17 cellular contexts compared by ENCODE assay signal in the genomic region with DNA sequence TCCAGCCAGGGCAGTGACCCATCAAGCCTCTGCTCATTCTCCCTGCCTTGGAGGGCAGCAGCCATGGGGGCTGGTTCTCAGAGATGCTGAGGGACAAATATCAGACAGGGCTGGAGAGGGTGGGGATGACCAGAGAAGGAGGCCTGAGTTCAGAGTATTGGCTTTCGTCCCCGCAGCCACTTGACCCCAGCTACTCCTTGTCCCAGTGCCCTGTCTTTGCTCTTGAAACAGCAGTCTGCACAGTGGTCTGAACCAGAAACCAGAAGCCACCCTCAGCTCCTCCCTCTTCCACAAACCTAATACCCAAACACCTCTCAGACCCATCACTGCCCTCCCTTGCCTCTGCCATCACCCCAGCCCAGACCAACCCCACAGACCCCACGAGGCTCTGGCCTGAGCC. TPM values are rescaled to one million over a fixed set of nuclear protein-coding genes. Genes with fewer than 3 reads are reported as not detected.
DNase-seq lines count a peak whose midpoint lies in the region; ATAC-seq and TF ChIP-seq lines count a peak whose summit lies in the region.
"Had no signal": no experiment of that assay in that cellular context is flagged by ENCODE, and none has a peak within 500 bp of the region (broad histone marks: within the 10 kb centered on the region; RNA-seq: fewer than 3 reads in every experiment).

No MANE protein-coding gene starts in this region.

- H3K4me3 Mint-ChIP-seq in natural killer cell treated with Interleukin-12 subunit alpha and Interleukin-12 subunit beta and Interleukin-15 and Interleukin-18, amount 100 ng/mL, for 72 hours: no peak overlapping the region
- H3K4me3 Mint-ChIP-seq in natural killer cell: no peak overlapping the region
- no peak overlapping the region for H3K4me3 Mint-ChIP-seq in stimulated activated memory B cell treated with anti-CD40 and anti-IgM and Interleukin-4, amounts not matched to agents 10 μg/mL and 1 μg/mL and 100 μg/mL, for 72 hours
- H3K4me3 Mint-ChIP-seq: CD8-positive, alpha-beta memory T cell had no signal

- no peaks in the 10 kb centered on the region for H3K36me3 ChIP-seq in aorta (ENCODE audit: control insufficient read depth in 1 of 2, insufficient read depth in 2 of 2, low read length in 1 of 2)
- H3K36me3 ChIP-seq: BLaER1, HAP-1 had no signal

- H3K4me1 ChIP-seq in right cardiac atrium (ENCODE audit: control insufficient read depth, insufficient read depth, low read length) (peaks cover 6% of the 10 kb centered on the region), aorta (ENCODE audit: control insufficient read depth in 1 of 2, insufficient read depth in 2 of 2, low read length in 2 of 2) (no peaks in the 10 kb centered on the region)
- H3K4me1 ChIP-seq: A549, Caco-2, HAP-1 had no signal

- peak; percentile 28 to 47 for ATAC-seq in natural killer cell treated with Interleukin-12 subunit alpha and Interleukin-12 subunit beta and Interleukin-15 and Interleukin-18, amount 100 ng/mL, for 72 hours
- ATAC-seq in natural killer cell (no peak), right cardiac atrium (peak; percentile 7 to 41), aorta (ENCODE audit: low FRiP score) (peak; percentile 51)
- peak; percentile 28 for ATAC-seq in stimulated activated memory B cell treated with anti-CD40 and anti-IgM and Interleukin-4, amounts not matched to agents 10 μg/mL and 1 μg/mL and 100 μg/mL, for 72 hours

- 67% methylated on average over 3 of the region's 3 CpGs for WGBS in right cardiac atrium
- WGBS in aorta, 2 donors: 93 to 94% methylated on average over 3 of the region's 3 CpGs

- no peak for TF ChIP-seq CTCF in natural killer cell (IDR thresholded peaks at IDR 0.05)

- H3K4me3 ChIP-seq in right cardiac atrium (ENCODE audit: low read length) (no peak overlapping the region), aorta (ENCODE audit: low read length in 2 of 2) (no peak overlapping the region)
- H3K4me3 ChIP-seq: A549, BLaER1, HAP-1 had no signal

- H3K9me3 ChIP-seq in right cardiac atrium (ENCODE audit: control insufficient read depth, low read length): no peaks in the 10 kb centered on the region
- no peaks in the 10 kb centered on the region for H3K9me3 ChIP-seq in aorta (ENCODE audit: control insufficient read depth, low read length)
- H3K9me3 ChIP-seq: A549, Caco-2, HAP-1 had no signal

- no peak for DNase-seq in natural killer cell treated with Interleukin-12 subunit alpha and Interleukin-12 subunit beta and Interleukin-15 and Interleukin-18, amount 100 ng/mL, for 72 hours (ENCODE audit: low spot score)
- DNase-seq in natural killer cell (no peak), right cardiac atrium (peak in 2 of 3 donors; percentile 55 to 67), aorta (no peak), posterior cingulate gyrus (no peak)
- DNase-seq in activated naive CD4-positive, alpha-beta T cell treated with Interleukin-2 at 50 U/mL for 16 hours: no peak
- DNase-seq: AML-193; Caco-2; CD8-positive, alpha-beta memory T cell; DND-41; GDM1 had no signal

- H3K4me1 Mint-ChIP-seq in natural killer cell treated with Interleukin-12 subunit alpha and Interleukin-12 subunit beta and Interleukin-15 and Interleukin-18, amount 100 ng/mL, for 72 hours (ENCODE audit: low read depth in 2 of 2): no peaks in the 10 kb centered on the region
- H3K4me1 Mint-ChIP-seq in natural killer cell: no peaks in the 10 kb centered on the region
- no peaks in the 10 kb centered on the region for H3K4me1 Mint-ChIP-seq in stimulated activated memory B cell treated with anti-CD40 and anti-IgM and Interleukin-4, amounts not matched to agents 10 μg/mL and 1 μg/mL and 100 μg/mL, for 72 hours
- H3K4me1 Mint-ChIP-seq: CD8-positive, alpha-beta memory T cell had no signal

- H3K27me3 Mint-ChIP-seq in natural killer cell treated with Interleukin-12 subunit alpha and Interleukin-12 subunit beta and Interleukin-15 and Interleukin-18, amount 100 ng/mL, for 72 hours: peaks cover 5 to 9% of the 10 kb centered on the region in 2 donors
- peaks cover 4 to 7% of the 10 kb centered on the region in 2 donors for H3K27me3 Mint-ChIP-seq in natural killer cell (ENCODE audit: low read depth in 2 of 2)
- no peaks in the 10 kb centered on the region for H3K27me3 Mint-ChIP-seq in stimulated activated memory B cell treated with anti-CD40 and anti-IgM and Interleukin-4, amounts not matched to agents 10 μg/mL and 1 μg/mL and 100 μg/mL, for 72 hours

- no peak overlapping the region for H3K27ac Mint-ChIP-seq in natural killer cell treated with Interleukin-12 subunit alpha and Interleukin-12 subunit beta and Interleukin-15 and Interleukin-18, amount 100 ng/mL, for 72 hours
- no peak overlapping the region for H3K27ac Mint-ChIP-seq in natural killer cell
- H3K27ac Mint-ChIP-seq in stimulated activated memory B cell treated with anti-CD40 and anti-IgM and Interleukin-4, amounts not matched to agents 10 μg/mL and 1 μg/mL and 100 μg/mL, for 72 hours: no peak overlapping the region

- H3K9me3 Mint-ChIP-seq in natural killer cell treated with Interleukin-12 subunit alpha and Interleukin-12 subunit beta and Interleukin-15 and Interleukin-18, amount 100 ng/mL, for 72 hours: no peaks in the 10 kb centered on the region
- no peaks in the 10 kb centered on the region for H3K9me3 Mint-ChIP-seq in natural killer cell
- no peaks in the 10 kb centered on the region for H3K9me3 Mint-ChIP-seq in stimulated activated memory B cell treated with anti-CD40 and anti-IgM and Interleukin-4, amounts not matched to agents 10 μg/mL and 1 μg/mL and 100 μg/mL, for 72 hours

- H3K27ac ChIP-seq in right cardiac atrium (ENCODE audit: low read length) (no peak overlapping the region), aorta (ENCODE audit: low read depth in 1 of 2, low read length in 2 of 2) (no peak overlapping the region)
- H3K27ac ChIP-seq: A549, BLaER1 had no signal

- no peaks in the 10 kb centered on the region for H3K36me3 Mint-ChIP-seq in natural killer cell treated with Interleukin-12 subunit alpha and Interleukin-12 subunit beta and Interleukin-15 and Interleukin-18, amount 100 ng/mL, for 72 hours
- H3K36me3 Mint-ChIP-seq in natural killer cell: no peaks in the 10 kb centered on the region
- H3K36me3 Mint-ChIP-seq in stimulated activated memory B cell treated with anti-CD40 and anti-IgM and Interleukin-4, amounts not matched to agents 10 μg/mL and 1 μg/mL and 100 μg/mL, for 72 hours: no peaks in the 10 kb centered on the region
- H3K36me3 Mint-ChIP-seq: CD8-positive, alpha-beta memory T cell had no signal

- H3K27me3 ChIP-seq in right cardiac atrium (ENCODE audit: control insufficient read depth, insufficient read depth) (no peaks in the 10 kb centered on the region), aorta (ENCODE audit: control insufficient read depth in 1 of 2, insufficient read depth in 2 of 2, low read length in 1 of 2) (no peaks in the 10 kb centered on the region)
- H3K27me3 ChIP-seq: BLaER1 had no signal

- intact Hi-C loops in natural killer cell (cut with micrococcal nuclease): no loop called here
- intact Hi-C loops in right cardiac atrium (cut with DNase I): loop anchor here in 1 of 4 donors (10.0 kb wide), 1 partner anchor 95 kb away; no protein-coding TSS in a partner anchor
- intact Hi-C loops in aorta (cut with DNase I): no loop called here
- intact Hi-C loops in posterior cingulate gyrus (cut with DNase I): no loop called here

RNA-seq across cellular contexts. Expression of gene SMIM23, which starts 36.3 kb away (rescaled TPM):
- total RNA-seq in natural killer cell treated with Interleukin-12 subunit alpha and Interleukin-12 subunit beta and Interleukin-15 and Interleukin-18, amount 100 ng/mL, for 72 hours: not detected
- total RNA-seq in natural killer cell: not detected
- total RNA-seq in right cardiac atrium: not detected
- not detected for polyA plus RNA-seq in right cardiac atrium
- not detected for total RNA-seq in aorta
- not detected for polyA plus RNA-seq in aorta
- total RNA-seq: Caco-2; CD8-positive, alpha-beta memory T cell; H1; HT1080 had no signal
- polyA plus RNA-seq: A549; CD8-positive, alpha-beta memory T cell; H1 had no signal

Comparison
In these comparisons a context has a peak if more than half of its experiments do, and no peak if none do; other contexts are left out.
1. ATAC-seq: peak in natural killer cell treated with Interleukin-12 subunit alpha and Interleukin-12 subunit beta and Interleukin-15 and Interleukin-18, amount 100 ng/mL, for 72 hours (2 of 2), right cardiac atrium (2 of 2), stimulated activated memory B cell treated with anti-CD40 and anti-IgM and Interleukin-4, amounts not matched to agents 10 μg/mL and 1 μg/mL and 100 μg/mL, for 72 hours (single experiment) and aorta (single experiment); none in natural killer cell (0 of 3).
2. DNase-seq: peak in right cardiac atrium (2 of 3); none in natural killer cell treated with Interleukin-12 subunit alpha and Interleukin-12 subunit beta and Interleukin-15 and Interleukin-18, amount 100 ng/mL, for 72 hours (single experiment), natural killer cell (single experiment), aorta (0 of 2), activated naive CD4-positive, alpha-beta T cell treated with Interleukin-2 at 50 U/mL for 16 hours (single experiment) and posterior cingulate gyrus (0 of 10).